ENCODE assay signal across 16 cellular contexts in genomic region chr5:5667136-5667554, GRCh38.
DNase-seq lines count a peak whose midpoint lies in the region; ATAC-seq and TF ChIP-seq lines count a peak whose summit lies in the region.
"Had no signal": no experiment of that assay in that cellular context is flagged by ENCODE, and none has a peak within 500 bp of the region (broad histone marks: within the 10 kb centered on the region; RNA-seq: fewer than 3 reads in every experiment).

No MANE protein-coding gene starts in this region.

- H3K9me3 ChIP-seq in HAP-1 (no peaks in the 10 kb centered on the region), NT2/D1 (ENCODE audit: insufficient read depth, low read length) (no peaks in the 10 kb centered on the region)
- H3K9me3 ChIP-seq: Peyer's patch had no signal

- H3K27me3 Mint-ChIP-seq in stimulated activated memory B cell treated with anti-CD40 and anti-IgM and Interleukin-4, amounts not matched to agents 10 μg/mL and 1 μg/mL and 100 μg/mL, for 72 hours: peaks cover 20% of the 10 kb centered on the region

- POLR2A ChIA-PET in GM10248 (lab: Yijun Ruan, JAX): no interaction called here

- H3K27ac Mint-ChIP-seq in stimulated activated memory B cell treated with anti-CD40 and anti-IgM and Interleukin-4, amounts not matched to agents 10 μg/mL and 1 μg/mL and 100 μg/mL, for 72 hours: no peak overlapping the region
- H3K27ac Mint-ChIP-seq: CD14-positive monocyte had no signal

- no peaks in the 10 kb centered on the region for H3K9me3 Mint-ChIP-seq in stimulated activated memory B cell treated with anti-CD40 and anti-IgM and Interleukin-4, amounts not matched to agents 10 μg/mL and 1 μg/mL and 100 μg/mL, for 72 hours

- H3K4me1 Mint-ChIP-seq in stimulated activated memory B cell treated with anti-CD40 and anti-IgM and Interleukin-4, amounts not matched to agents 10 μg/mL and 1 μg/mL and 100 μg/mL, for 72 hours: no peaks in the 10 kb centered on the region
- H3K4me1 Mint-ChIP-seq: CD14-positive monocyte had no signal

- peak; percentile 9 to 53 for DNase-seq in HAP-1 (ENCODE audit: low spot score in 2 of 2)
- DNase-seq in NT2/D1 (ENCODE audit: low read depth, low spot score): peak; percentile 6
- peak; percentile 0 for DNase-seq in astrocyte of the spinal cord (ENCODE audit: low read depth, low spot score)
- no peak for DNase-seq in GM10248 (ENCODE audit: extremely low spot score)
- DNase-seq in HUDEP-2 (lab: John Stamatoyannopoulos, UW; ENCODE audit: unreplicated experiment in 76 of 76): no peak
- DNase-seq: AML-193, DMS79, NCI-H187, NCI-H2107, NCI-H510A treated with DMSO at 0.1 percent for 48 hours, Peyer's patch, Right ventricle myocardium superior had no signal

- H3K4me3 ChIP-seq in HAP-1 (no peak overlapping the region), NT2/D1 (ENCODE audit: insufficient read length, low read depth) (no peak overlapping the region), astrocyte of the spinal cord (ENCODE audit: low read depth, low read length) (no peak overlapping the region)
- H3K4me3 ChIP-seq: Peyer's patch had no signal

- in situ Hi-C loops in HAP-1 (cut with MboI; ENCODE audit: low sequenced_read_pairs) (no loop called here), astrocyte of the spinal cord (cut with HindIII; ENCODE audit: low sequenced_read_pairs) (no loop called here)

- no peaks in the 10 kb centered on the region for H3K36me3 Mint-ChIP-seq in stimulated activated memory B cell treated with anti-CD40 and anti-IgM and Interleukin-4, amounts not matched to agents 10 μg/mL and 1 μg/mL and 100 μg/mL, for 72 hours
- H3K36me3 Mint-ChIP-seq: CD14-positive monocyte had no signal

- peak; percentile 31 for ATAC-seq in stimulated activated memory B cell treated with anti-CD40 and anti-IgM and Interleukin-4, amounts not matched to agents 10 μg/mL and 1 μg/mL and 100 μg/mL, for 72 hours
- no peak for ATAC-seq in HG02763 (IDR thresholded peaks at IDR 0.05; ENCODE audit: unreplicated experiment)
- ATAC-seq: HCT116 had no signal

- TF ChIP-seq CTCF in astrocyte of the spinal cord (IDR thresholded peaks at IDR 0.05; ENCODE audit: low read depth, low read length) (no peak), GM10248 (IDR thresholded peaks at IDR 0.05; ENCODE audit: control extremely low read depth, extremely low read depth, low read depth, missing control alignments) (no peak)

- H3K9ac ChIP-seq in NT2/D1 (ENCODE audit: insufficient read length, low read depth): no peak overlapping the region

- H3K27me3 ChIP-seq in HAP-1 (ENCODE audit: low read depth) (no peaks in the 10 kb centered on the region), NT2/D1 (ENCODE audit: insufficient read depth, insufficient read length) (no peaks in the 10 kb centered on the region)
- H3K27me3 ChIP-seq: Peyer's patch had no signal

- H3K4me1 ChIP-seq in HAP-1 (peaks cover 20% of the 10 kb centered on the region), NT2/D1 (ENCODE audit: insufficient read depth, insufficient read length) (peaks cover 2% of the 10 kb centered on the region)
- H3K4me1 ChIP-seq: Peyer's patch had no signal

- no peak overlapping the region for H3K4me3 Mint-ChIP-seq in stimulated activated memory B cell treated with anti-CD40 and anti-IgM and Interleukin-4, amounts not matched to agents 10 μg/mL and 1 μg/mL and 100 μg/mL, for 72 hours
- H3K4me3 Mint-ChIP-seq: CD14-positive monocyte had no signal

- CTCF ChIA-PET in GM10248 (lab: Yijun Ruan, JAX): interaction anchor here (1.2 kb wide), 1 partner anchor 9 kb away, joined by 3 read pairs; no protein-coding TSS in a partner anchor

- H3K36me3 ChIP-seq in HAP-1 (replicated peaks) (no peaks in the 10 kb centered on the region), NT2/D1 (ENCODE audit: insufficient read depth, insufficient read length, low read length) (no peaks in the 10 kb centered on the region)
- H3K36me3 ChIP-seq: Peyer's patch had no signal

Comparison
In these comparisons a context has a peak if more than half of its experiments do, and no peak if none do; other contexts are left out.
1. DNase-seq: peak in HAP-1 (2 of 2), NT2/D1 (single experiment) and astrocyte of the spinal cord (single experiment); none in GM10248 (single experiment) and HUDEP-2 (0 of 76).